In genomic region chr9:134877541-134877940, GRCh38 we compare ENCODE assay signal across 1 cellular context.
TF ChIP-seq lines count a peak whose summit lies in the region.

No MANE protein-coding gene starts in this region.

TF ChIP-seq in GM23338, 12 proteins besides CTCF, POLR2A, EP300 and RAD21 (continued from another document):
- TF ChIP-seq REST (IDR thresholded peaks at IDR 0.05; ENCODE audit: unreplicated experiment) (no peak), NANOG (IDR thresholded peaks at IDR 0.05; ENCODE audit: borderline replicate concordance) (no peak), STAT1 (IDR thresholded peaks at IDR 0.05; ENCODE audit: unreplicated experiment) (no peak)
